In the genomic region with DNA sequence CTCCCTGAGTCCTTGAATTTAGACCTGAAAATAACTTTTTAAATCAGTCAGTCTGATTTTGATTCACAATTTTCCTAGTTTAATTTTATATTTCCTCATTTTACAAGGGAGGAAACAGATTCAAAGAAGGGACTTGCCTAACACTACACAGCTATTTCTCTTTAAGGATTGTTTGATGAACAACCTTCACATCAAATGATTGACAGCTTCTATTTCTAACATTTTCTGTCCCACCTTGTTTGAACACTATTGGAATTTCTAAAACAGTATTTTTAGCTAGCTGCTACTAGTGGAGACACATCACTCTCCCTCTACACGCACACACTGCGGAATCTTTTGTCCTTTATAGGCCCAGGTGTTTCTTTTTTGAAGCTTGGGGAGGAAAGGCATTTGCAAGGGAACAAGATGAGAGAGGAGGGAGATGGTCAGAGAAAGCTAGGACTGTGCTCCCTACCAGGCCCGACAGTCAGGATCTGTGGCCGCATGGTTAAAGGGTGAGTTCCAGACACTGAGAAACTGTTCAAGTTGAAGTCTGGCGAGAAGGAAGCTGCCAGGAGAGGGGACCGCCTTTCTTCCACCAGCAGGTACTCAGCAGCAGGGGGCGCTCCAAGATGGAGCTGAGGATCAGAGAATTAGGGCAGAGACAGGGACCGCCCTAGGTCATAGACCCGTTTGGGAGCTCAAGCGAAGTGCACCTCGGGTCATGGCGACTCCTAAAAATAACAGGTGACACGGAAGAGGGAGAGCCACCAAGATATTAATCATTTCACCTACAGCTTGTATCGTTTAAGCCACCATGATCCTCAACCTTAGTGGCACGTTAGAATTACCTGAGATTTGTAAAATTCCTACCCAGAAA, we compare ENCODE assay signal across 8 cellular contexts. TPM values are rescaled to one million over a fixed set of nuclear protein-coding genes. Genes with fewer than 3 reads are reported as not detected.
A peak's percentile ranks its signal among the peaks of the same experiment; 100 is the strongest.
DNase-seq lines count a peak whose midpoint lies in the region; ATAC-seq, FAIRE-seq and TF ChIP-seq lines count a peak whose summit lies in the region.

No MANE protein-coding gene starts in this region.

- no peak overlapping the region for H3K27ac ChIP-seq in GM12878 (ENCODE audit: control insufficient read depth, insufficient read depth)

- H3K27me3 ChIP-seq in GM12878 (replicated peaks in 1 of 2; ENCODE audit: control insufficient read depth in 2 of 2, insufficient read depth in 2 of 2, low read length in 1 of 2), result no peaks in the 10 kb centered on the region

- H3K9me3 ChIP-seq in GM12878 (replicated peaks; ENCODE audit: control insufficient read depth, insufficient read depth, low read length), result no peaks in the 10 kb centered on the region

- no peaks in the 10 kb centered on the region for H3K36me3 ChIP-seq in GM12878 (ENCODE audit: control insufficient read depth in 2 of 2, insufficient read depth in 2 of 2, low read length in 1 of 2)

- ATAC-seq in GM21367 (IDR thresholded peaks at IDR 0.05; ENCODE audit: unreplicated experiment), result peak; percentile 75
- ATAC-seq in GM12878, result peak; percentile 84

- in situ Hi-C loops in GM12878 (cut with MboI), result loop anchor here (5.0 kb wide), 1 partner anchor 369 kb away; no protein-coding TSS in a partner anchor

- intact Hi-C loops in GM12878 (cut with micrococcal nuclease; ENCODE audit: unreplicated experiment), result loop anchor here (1.0 kb wide), 4 partner anchors 61 to 514 kb away; no protein-coding TSS in a partner anchor

- H3K79me2 ChIP-seq in GM12878 (ENCODE audit: control insufficient read depth, insufficient read depth, low read length), result no peaks in the 10 kb centered on the region

- peak; percentile 84 for TF ChIP-seq RAD21 in GM12878 (IDR thresholded peaks at IDR 0.05; ENCODE audit: insufficient read depth, low read depth, low read length)

- H3K9ac ChIP-seq in GM12878 (ENCODE audit: control insufficient read depth, insufficient read depth, low read length), result no peak overlapping the region

- CTCF ChIA-PET in GM12878 (lab: Yijun Ruan, JAX), result interaction anchor here (0.5 to 7.7 kb wide), 84 partner anchors 9 to 1686 kb away, joined by 3 to 113 read pairs (median 4); partner anchors contain the start of genes CTNNA3, DNAJC12, MYPN and PBLD

- no peak overlapping the region for H3K4me3 ChIP-seq in GM12878

- peaks cover 20% of the 10 kb centered on the region for H3K4me1 ChIP-seq in GM12878 (ENCODE audit: control insufficient read depth, insufficient read depth, low read length)

- SMC1A ChIA-PET in GM12878 (lab: Charles Lee; ENCODE audit: uncharacterized antibody, unreplicated experiment), result interaction anchor here (0.6 to 3.6 kb wide), 37 partner anchors 8 to 561 kb away, joined by 3 to 46 read pairs (median 5); partner anchors contain the start of genes CTNNA3, DNAJC12 and SIRT1

- H3K4me2 ChIP-seq in GM12878 (ENCODE audit: control insufficient read depth, insufficient read depth), result peak overlapping the region; percentile 59

- H4K20me1 ChIP-seq in GM12878 (ENCODE audit: control insufficient read depth, insufficient read depth), result no peaks in the 10 kb centered on the region

- TF ChIP-seq CTCF in GM12878 (IDR thresholded peaks at IDR 0.05 in 2 of 3, conservative IDR thresholded peaks at IDR 0.05 in 1 of 3; ENCODE audit: control insufficient read depth in 2 of 3, extremely low read depth in 1 of 3, insufficient read depth in 1 of 3, low read depth in 3 of 3, low read length in 3 of 3), result peak; percentile 73 to 85 (median 83)

- H2AFZ ChIP-seq in GM12878 (ENCODE audit: control insufficient read depth, low read depth, low read length), result peak overlapping the region; percentile 57

- RAD21 ChIA-PET in GM12878 (lab: Charles Lee; ENCODE audit: unreplicated experiment), result interaction anchor here (0.6 to 4.2 kb wide), 34 partner anchors 9 to 1039 kb away, joined by 3 to 64 read pairs (median 4); partner anchors contain the start of genes DNAJC12, PBLD and STOX1

- WGBS in GM12878 (ENCODE audit: insufficient coverage, insufficient replicate concordance, low lambda C conversion rate, missing lambda C conversion rate), result 21% methylated on average over 15 of the region's 15 CpGs

- TF ChIP-seq POLR2A in GM12878 (IDR thresholded peaks at IDR 0.05; ENCODE audit: low read depth, low read length), result no peak

- no peak for TF ChIP-seq EP300 in GM12878 (IDR thresholded peaks at IDR 0.05; ENCODE audit: borderline replicate concordance in 1 of 2, control insufficient read depth in 1 of 2, low read depth in 2 of 2, low read length in 2 of 2)

- DNase-seq in COLO829 (ENCODE audit: low spot score) (peak; percentile 35), HPDE6-E6E7 (ENCODE audit: extremely low spot score) (peak; percentile 60), T-helper 9 cell (peak; percentile 67), GM12878 (ENCODE audit: low read depth, low spot score) (no peak), lung microvascular endothelial cell (ENCODE audit: low read depth in 2 of 2) (peak; percentile 29 to 37), NCI-H446 treated with DMSO at 0.1 percent for 48 hours (lab: John Stamatoyannopoulos, UW) (no peak)
- DNase-seq in stimulated activated naive CD4-positive, alpha-beta T cell (lab: John Stamatoyannopoulos, UW), result peak; percentile 20 to 61 (median 42)

- BruUV-seq in GM12878 (replicated peaks; lab: Mats Ljungman, UMichigan), result no TSS peak

- peak; percentile 83 for FAIRE-seq in GM12878 (lab: Jason Lieb, UNC)

- POLR2A ChIA-PET in GM12878 (lab: Charles Lee), result interaction anchor here (1.5 kb wide), 1 partner anchor 369 kb away, joined by 13 read pairs; no protein-coding TSS in a partner anchor

TF ChIP-seq in GM12878, 131 proteins besides CTCF, POLR2A, EP300 and RAD21:
- TF ChIP-seq SMC3 (IDR thresholded peaks at IDR 0.05; ENCODE audit: borderline replicate concordance, low read length) (peak; percentile 64), YY1 (IDR thresholded peaks at IDR 0.05; ENCODE audit: low read depth, low read length) (peak; percentile 29; the same call in 1 of the 2 replicates), NR2F1 (conservative IDR thresholded peaks at IDR 0.05) (peak; percentile 28; the same call in 1 of the 2 replicates), CREM (IDR thresholded peaks at IDR 0.05; ENCODE audit: low read depth) (no peak), ELK1 (IDR thresholded peaks at IDR 0.05; ENCODE audit: low read depth, low read length) (no peak), SMARCA5 (IDR thresholded peaks at IDR 0.05) (peak; percentile 53; the same call in 1 of the 2 replicates), HDAC6 (IDR thresholded peaks at IDR 0.05; ENCODE audit: unreplicated experiment) (no peak)
- TF ChIP-seq, protein P1, sequence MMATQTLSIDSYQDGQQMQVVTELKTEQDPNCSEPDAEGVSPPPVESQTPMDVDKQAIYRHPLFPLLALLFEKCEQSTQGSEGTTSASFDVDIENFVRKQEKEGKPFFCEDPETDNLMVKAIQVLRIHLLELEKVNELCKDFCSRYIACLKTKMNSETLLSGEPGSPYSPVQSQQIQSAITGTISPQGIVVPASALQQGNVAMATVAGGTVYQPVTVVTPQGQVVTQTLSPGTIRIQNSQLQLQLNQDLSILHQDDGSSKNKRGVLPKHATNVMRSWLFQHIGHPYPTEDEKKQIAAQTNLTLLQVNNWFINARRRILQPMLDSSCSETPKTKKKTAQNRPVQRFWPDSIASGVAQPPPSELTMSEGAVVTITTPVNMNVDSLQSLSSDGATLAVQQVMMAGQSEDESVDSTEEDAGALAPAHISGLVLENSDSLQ (IDR thresholded peaks at IDR 0.05), result peak; percentile 50

RNA-seq across cellular contexts. Expression of gene DNAJC12, which starts 49.7 kb away (rescaled TPM):
- total RNA-seq in GM12878 (2013; cell fraction: nucleolus; rRNA removed), result 8.1 and 8.5 TPM in 2 replicates
- total RNA-seq in GM12878 (2014; rRNA removed) (1.7 and 1.8 TPM in 2 replicates), GM12878 (2014; rRNA removed; fragmentation: Illumina TruSeq; extraction: Trizol) (2.6 and 2.7 TPM in 2 replicates), GM12878 (2021) (1.2 and 2.1 TPM in 2 replicates), lung microvascular endothelial cell (4.1 and 6.3 TPM in 2 replicates)
- 0.34 TPM for polyA plus RNA-seq in GM12878 (2011; ENCODE audit: low read depth)
- polyA plus RNA-seq in GM12878 (2011; rRNA removed) (4.2 and 7.4 TPM in 2 replicates), GM12878 (2014; fragmentation: Illumina TruSeq; extraction: Trizol) (3.5 and 5.9 TPM in 2 replicates), GM12878 (2014; fragmentation: Nextera tagmentation; extraction: Ambion mirVana) (1 to 10 TPM; 3.3 to 4.5 TPM), GM12878 (2014; rRNA removed) (1.1 and 1.2 TPM in 2 replicates), GM12878 (2016; fragmentation: Nextera tagmentation; extraction: Ambion mirVana) (1 to 10 TPM; 2.7 to 4.1 TPM)
- polyA plus RNA-seq in GM12878 (2011; cell fraction: cytosol; rRNA removed), result 1.9 and 2.2 TPM in 2 replicates
- polyA plus RNA-seq in GM12878 (2011; cell fraction: nucleus; rRNA removed), result 2.1 and 2.3 TPM in 2 replicates
- polyA plus RNA-seq in GM12878 (2012), result 0.59 and 0.65 TPM in 2 replicates
- 0.62 and 0.95 TPM in 2 replicates for polyA minus RNA-seq in GM12878 (2011; rRNA and poly(A)+ RNA removed)
- 2.8 TPM in 1 of 2 replicates, not detected in the other for polyA minus RNA-seq in GM12878 (2011; cell fraction: cytosol; rRNA and poly(A)+ RNA removed)
- polyA minus RNA-seq in GM12878 (2011; cell fraction: nucleus; rRNA and poly(A)+ RNA removed), result 0.36 and 0.48 TPM in 2 replicates

Comparison
In these comparisons a context has a peak if more than half of its experiments do, and no peak if none do; other contexts are left out.
1. DNase-seq: peak in COLO829 (single experiment), HPDE6-E6E7 (single experiment), T-helper 9 cell (single experiment), lung microvascular endothelial cell (2 of 2) and stimulated activated naive CD4-positive, alpha-beta T cell (6 of 6); none in GM12878 (single experiment) and NCI-H446 treated with DMSO at 0.1 percent for 48 hours (single experiment).